Comparison of ENCODE assay signal across 17 cellular contexts in the genomic region with DNA sequence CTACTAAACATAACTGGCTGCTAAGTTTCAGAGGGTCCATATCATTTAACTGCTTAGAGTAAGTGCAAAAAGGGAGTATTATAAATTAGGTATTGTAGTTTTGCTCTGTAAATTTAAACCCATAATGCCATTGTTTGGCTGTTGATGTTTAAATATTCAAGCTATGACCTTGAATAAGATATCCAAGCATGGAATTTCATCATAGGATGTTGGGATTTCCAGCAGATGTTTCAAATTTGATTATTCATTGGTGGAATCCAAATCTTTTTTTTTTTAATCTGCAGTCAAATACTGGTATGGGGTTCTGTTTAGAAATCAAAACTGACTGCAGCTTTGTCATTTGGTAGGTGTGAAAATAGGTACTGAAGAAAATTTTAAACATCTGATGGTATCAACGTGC.
DNase-seq lines count a peak whose midpoint lies in the region; ATAC-seq lines count a peak whose summit lies in the region.
"Had no signal": no experiment of that assay in that cellular context is flagged by ENCODE, and none has a peak within 500 bp of the region (broad histone marks: within the 10 kb centered on the region; RNA-seq: fewer than 3 reads in every experiment).

No MANE protein-coding gene starts in this region.

- H3K4me2 ChIP-seq in BLaER1 treated with 17β-estradiol and CSF1 and Interleukin-3, amounts not matched to agents 10 nM and 100 nM, result peak overlapping the region in 8 of 11 experiments; percentile 16 to 74 (median 60); a peak in 12 of 22 replicates

- peaks cover 0 to 7% (median 0%) of the 10 kb centered on the region in 11 experiments; a peak in 2 of 22 replicates for H3K36me3 ChIP-seq in BLaER1 treated with 17β-estradiol and CSF1 and Interleukin-3, amounts not matched to agents 10 nM and 100 nM

- CTCF ChIA-PET in activated naive CD4-positive, alpha-beta T cell treated with anti-CD3 and anti-CD28 coated beads for 36 hours (lab: Charles Lee), result interaction anchor here (0.7 kb wide), 1 partner anchor 450 kb away, joined by 3 read pairs; no protein-coding TSS in a partner anchor

- no peak for ATAC-seq in GM18498 (IDR thresholded peaks at IDR 0.05; ENCODE audit: unreplicated experiment)
- ATAC-seq: CD8-positive, alpha-beta T cell; GM12878; K562 had no signal

- no peaks in the 10 kb centered on the region for H3K27me3 ChIP-seq in BLaER1 treated with 17β-estradiol and CSF1 and Interleukin-3, amounts not matched to agents 10 nM and 100 nM

- H3K9ac ChIP-seq in BLaER1 treated with 17β-estradiol and CSF1 and Interleukin-3, amounts not matched to agents 10 nM and 100 nM, result no peak overlapping the region

- peaks cover 6% of the 10 kb centered on the region for H3K36me3 Mint-ChIP-seq in activated naive CD4-positive, alpha-beta T cell treated with anti-CD3 and anti-CD28 coated beads for 36 hours (ENCODE audit: low read depth)
- H3K36me3 Mint-ChIP-seq: CD8-positive, alpha-beta T cell had no signal

- intact Hi-C loops in activated naive CD4-positive, alpha-beta T cell treated with anti-CD3 and anti-CD28 coated beads for 36 hours (cut with micrococcal nuclease), result no loop called here

- H3K27ac ChIP-seq in BLaER1 treated with 17β-estradiol and CSF1 and Interleukin-3, amounts not matched to agents 10 nM and 100 nM, result no peak overlapping the region

- no peaks in the 10 kb centered on the region for H3K9me3 ChIP-seq in BLaER1 treated with 17β-estradiol and CSF1 and Interleukin-3, amounts not matched to agents 10 nM and 100 nM (replicated peaks in 1 of 11)

- DNase-seq in HCEC 1CT (peak; percentile 35), fibroblast of gingiva (ENCODE audit: low read depth) (peak; percentile 26), GM19238 (ENCODE audit: insufficient read length, low spot score) (no peak), NCI-H2029 (lab: John Stamatoyannopoulos, UW) (no peak)
- DNase-seq in activated naive CD4-positive, alpha-beta T cell treated with anti-CD3 and anti-CD28 coated beads for 36 hours, result no peak
- DNase-seq: ACHN; AML-193; Calu3; CD8-positive, alpha-beta T cell; DMS79 treated with DMSO at 0.1 percent for 48 hours; GF-D8; H9; IMR-90 had no signal

- no peaks in the 10 kb centered on the region for H3K4me1 Mint-ChIP-seq in activated naive CD4-positive, alpha-beta T cell treated with anti-CD3 and anti-CD28 coated beads for 36 hours (ENCODE audit: low read depth)
- H3K4me1 Mint-ChIP-seq: H9 had no signal

- no peak overlapping the region for H3K4me3 Mint-ChIP-seq in activated naive CD4-positive, alpha-beta T cell treated with anti-CD3 and anti-CD28 coated beads for 36 hours
- H3K4me3 Mint-ChIP-seq: CD8-positive, alpha-beta T cell; H9 had no signal

- no peaks in the 10 kb centered on the region for H3K27me3 Mint-ChIP-seq in activated naive CD4-positive, alpha-beta T cell treated with anti-CD3 and anti-CD28 coated beads for 36 hours (ENCODE audit: low read depth)

- no peak overlapping the region for H3K27ac Mint-ChIP-seq in activated naive CD4-positive, alpha-beta T cell treated with anti-CD3 and anti-CD28 coated beads for 36 hours
- H3K27ac Mint-ChIP-seq: CD8-positive, alpha-beta T cell; H9 had no signal

- H4K20me1 ChIP-seq in BLaER1 treated with 17β-estradiol and CSF1 and Interleukin-3, amounts not matched to agents 10 nM and 100 nM, result no peaks in the 10 kb centered on the region

- H3K4me1 ChIP-seq in BLaER1 treated with 17β-estradiol and CSF1 and Interleukin-3, amounts not matched to agents 10 nM and 100 nM, result peaks cover 0 to 31% (median 15%) of the 10 kb centered on the region in 10 experiments; a peak in 16 of 20 replicates

- no peaks in the 10 kb centered on the region for H3K9me3 Mint-ChIP-seq in activated naive CD4-positive, alpha-beta T cell treated with anti-CD3 and anti-CD28 coated beads for 36 hours
- H3K9me3 Mint-ChIP-seq: CD8-positive, alpha-beta T cell; H9 had no signal

- H3K4me3 ChIP-seq in BLaER1 treated with 17β-estradiol and CSF1 and Interleukin-3, amounts not matched to agents 10 nM and 100 nM, result no peak overlapping the region
- H3K4me3 ChIP-seq: GM12878, K562 had no signal

Comparison
In these comparisons a context has a peak if more than half of its experiments do, and no peak if none do; other contexts are left out.
1. DNase-seq: peak in HCEC 1CT (single experiment) and fibroblast of gingiva (single experiment); none in activated naive CD4-positive, alpha-beta T cell treated with anti-CD3 and anti-CD28 coated beads for 36 hours (single experiment), GM19238 (single experiment) and NCI-H2029 (single experiment).